Comparison of ENCODE assay signal across 8 cellular contexts in genomic region chr16:23829454-23829853, GRCh38. TPM values are rescaled to one million over a fixed set of nuclear protein-coding genes. Genes with fewer than 3 reads are reported as not detected.
"Had no signal": no experiment of that assay in that cellular context is flagged by ENCODE, and none has a peak within 500 bp of the region (broad histone marks: within the 10 kb centered on the region; RNA-seq: fewer than 3 reads in every experiment).

No MANE protein-coding gene starts in this region.

- ATAC-seq: HepG2 had no signal

- DNase-seq: IMR-90, KBM-7, KG1 had no signal

- FAIRE-seq: HepG2, HTR-8/SVneo had no signal

- H3K27ac ChIP-seq: HL-60 had no signal

RNA-seq across cellular contexts. Expression of gene PRKCB, which starts 6.3 kb away (rescaled TPM):
- total RNA-seq: HepG2, HT-29, HT1080 had no signal
- polyA plus RNA-seq: IMR-90 had no signal
